In genomic region chr5:176543428-176544182, GRCh38 we compare ENCODE assay signal across 8 cellular contexts. TPM values are rescaled to one million over a fixed set of nuclear protein-coding genes. Genes with fewer than 3 reads are reported as not detected.
DNase-seq lines count a peak whose midpoint lies in the region; ATAC-seq and TF ChIP-seq lines count a peak whose summit lies in the region.

No MANE protein-coding gene starts in this region.

- TF ChIP-seq POLR2A in erythroblast (IDR thresholded peaks at IDR 0.05; ENCODE audit: low read length) (peak; percentile 61), suprapubic skin (IDR thresholded peaks at IDR 0.05) (peak in 1 of 2 donors; percentile 5)

- H3K9me3 ChIP-seq in BLaER1 (no peaks in the 10 kb centered on the region), NT2/D1 (ENCODE audit: insufficient read depth, low read length) (no peaks in the 10 kb centered on the region), suprapubic skin (no peaks in the 10 kb centered on the region)

- H3K9ac ChIP-seq in BLaER1 (peak overlapping the region; percentile 90), NT2/D1 (ENCODE audit: insufficient read length, low read depth) (peak overlapping the region; percentile 90)

- no peaks in the 10 kb centered on the region for H3K36me3 ChIP-seq in BLaER1
- H3K36me3 ChIP-seq in NT2/D1 (ENCODE audit: insufficient read depth, insufficient read length, low read length), result no peaks in the 10 kb centered on the region
- no peaks in the 10 kb centered on the region for H3K36me3 ChIP-seq in suprapubic skin

- WGBS in suprapubic skin, result 0% methylated on average over 12 of the region's 63 CpGs

- TF ChIP-seq CTCF in suprapubic skin (IDR thresholded peaks at IDR 0.05), result no peak

- H4K20me1 ChIP-seq in BLaER1, result no peaks in the 10 kb centered on the region

- H3K27ac ChIP-seq in BLaER1 (peak overlapping the region; percentile 91), suprapubic skin (peak overlapping the region; percentile 81)

- H3K4me2 ChIP-seq in BLaER1, result peak overlapping the region; percentile 100

- ATAC-seq in GM19351 (IDR thresholded peaks at IDR 0.05; ENCODE audit: unreplicated experiment) (peak; percentile 71), HG03469 (IDR thresholded peaks at IDR 0.05; ENCODE audit: unreplicated experiment) (peak; percentile 48)

- H3K27me3 ChIP-seq in BLaER1 (no peaks in the 10 kb centered on the region), NT2/D1 (ENCODE audit: insufficient read depth, insufficient read length) (no peaks in the 10 kb centered on the region), suprapubic skin (no peaks in the 10 kb centered on the region)

- H3K4me3 ChIP-seq in BLaER1, result peak overlapping the region; percentile 79
- peak overlapping the region; percentile 72 for H3K4me3 ChIP-seq in NT2/D1 (ENCODE audit: insufficient read length, low read depth)
- peak overlapping the region; percentile 67 for H3K4me3 ChIP-seq in suprapubic skin

- DNase-seq in NT2/D1 (ENCODE audit: low read depth, low spot score) (no peak), activated T-cell treated with anti-CD3 and anti-CD28 coated beads for 4 hours (peak; percentile 36), erythroblast (lab: John Stamatoyannopoulos, UW) (peak; percentile 85 to 89), myocyte (ENCODE audit: low read depth) (peak; percentile 65), suprapubic skin (ENCODE audit: low spot score in 2 of 2) (no peak)

- H3K4me1 ChIP-seq in BLaER1 (peaks cover 64% of the 10 kb centered on the region), NT2/D1 (ENCODE audit: insufficient read depth, insufficient read length) (peaks cover 15% of the 10 kb centered on the region), suprapubic skin (peaks cover 39% of the 10 kb centered on the region)

- no peak for TF ChIP-seq EP300 in suprapubic skin (IDR thresholded peaks at IDR 0.05)

RNA-seq across cellular contexts. Expression of gene CDHR2, which starts 5.5 kb away (rescaled TPM):
- not detected in 2 replicates for total RNA-seq in myocyte
- polyA plus RNA-seq in myocyte (2012), result 0.13 TPM
- under 1 TPM in 2 of 4 donors, not detected in 2; 0.10 to 0.23 TPM for total RNA-seq in suprapubic skin

RNA-seq across cellular contexts. Expression of gene RNF44, which starts 6.4 kb away (rescaled TPM):
- total RNA-seq in myocyte (9.6 and 10.6 TPM in 2 replicates), suprapubic skin (10 to 100 TPM; 36.9 to 65.9 (median 46.3) TPM)
- polyA plus RNA-seq in myocyte (2012), result 20.2 TPM

Comparison
In these comparisons a context has a peak if more than half of its experiments do, and no peak if none do; other contexts are left out.
1. DNase-seq: peak in activated T-cell treated with anti-CD3 and anti-CD28 coated beads for 4 hours (single experiment), erythroblast (2 of 2) and myocyte (single experiment); none in NT2/D1 (single experiment) and suprapubic skin (0 of 2).
2. Peak in every context shown above with its lines, with median percentiles within 50 percentile points of each other: H3K4me3 ChIP-seq.